In the genomic region with DNA sequence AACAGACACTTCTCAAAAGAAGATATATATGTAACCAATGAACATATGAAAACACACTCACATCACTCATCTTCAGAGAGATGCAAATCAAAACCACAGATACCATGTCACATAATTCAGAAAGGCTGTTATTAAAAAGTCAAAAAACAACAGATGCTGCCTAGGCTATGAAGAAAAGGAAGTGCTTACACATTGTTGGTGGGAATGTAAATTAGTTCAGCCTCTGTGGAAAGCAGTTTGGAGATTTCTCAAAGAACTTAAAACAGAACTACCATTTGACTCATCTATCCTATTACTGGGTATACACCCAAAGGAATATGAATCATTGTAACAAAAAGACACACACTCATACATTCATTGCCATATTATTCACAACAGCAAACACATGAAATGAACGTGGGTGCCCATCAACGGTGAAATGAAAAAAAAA, we compare ENCODE assay signal across 1 cellular context.
TF ChIP-seq lines count a peak whose summit lies in the region.

No MANE protein-coding gene starts in this region.

TF ChIP-seq in GM12878, 131 proteins besides CTCF, POLR2A, EP300 and RAD21 (continued from another document and continues in another):
- TF ChIP-seq BRCA1 (IDR thresholded peaks at IDR 0.05; ENCODE audit: low read depth, low read length), result no peak
- no peak for TF ChIP-seq BCLAF1 (IDR thresholded peaks at IDR 0.05)
- no peak for TF ChIP-seq PAX8 (IDR thresholded peaks at IDR 0.05)
- TF ChIP-seq TBL1XR1 (IDR thresholded peaks at IDR 0.05; ENCODE audit: low read depth, low read length), result no peak
- no peak for TF ChIP-seq JUND (IDR thresholded peaks at IDR 0.05; ENCODE audit: low read depth, low read length)
- TF ChIP-seq CBX5 (IDR thresholded peaks at IDR 0.05; ENCODE audit: low read depth), result peak; percentile 86; the same call in 1 of the 2 replicates
- no peak for TF ChIP-seq CBX3 (IDR thresholded peaks at IDR 0.05; ENCODE audit: borderline replicate concordance, low read depth)
- TF ChIP-seq ATF2 (IDR thresholded peaks at IDR 0.05; ENCODE audit: low read length), result peak; percentile 97
- TF ChIP-seq JUNB (IDR thresholded peaks at IDR 0.05), result peak; percentile 95
- peak; percentile 64 for TF ChIP-seq PBX3 (IDR thresholded peaks at IDR 0.05; ENCODE audit: insufficient replicate concordance, low read depth, low read length)
- TF ChIP-seq, protein P1, sequence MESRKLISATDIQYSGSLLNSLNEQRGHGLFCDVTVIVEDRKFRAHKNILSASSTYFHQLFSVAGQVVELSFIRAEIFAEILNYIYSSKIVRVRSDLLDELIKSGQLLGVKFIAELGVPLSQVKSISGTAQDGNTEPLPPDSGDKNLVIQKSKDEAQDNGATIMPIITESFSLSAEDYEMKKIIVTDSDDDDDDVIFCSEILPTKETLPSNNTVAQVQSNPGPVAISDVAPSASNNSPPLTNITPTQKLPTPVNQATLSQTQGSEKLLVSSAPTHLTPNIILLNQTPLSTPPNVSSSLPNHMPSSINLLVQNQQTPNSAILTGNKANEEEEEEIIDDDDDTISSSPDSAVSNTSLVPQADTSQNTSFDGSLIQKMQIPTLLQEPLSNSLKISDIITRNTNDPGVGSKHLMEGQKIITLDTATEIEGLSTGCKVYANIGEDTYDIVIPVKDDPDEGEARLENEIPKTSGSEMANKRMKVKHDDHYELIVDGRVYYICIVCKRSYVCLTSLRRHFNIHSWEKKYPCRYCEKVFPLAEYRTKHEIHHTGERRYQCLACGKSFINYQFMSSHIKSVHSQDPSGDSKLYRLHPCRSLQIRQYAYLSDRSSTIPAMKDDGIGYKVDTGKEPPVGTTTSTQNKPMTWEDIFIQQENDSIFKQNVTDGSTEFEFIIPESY (IDR thresholded peaks at IDR 0.05), result no peak
- no peak for TF ChIP-seq HDAC2 (IDR thresholded peaks at IDR 0.05)
- TF ChIP-seq, protein P2, sequence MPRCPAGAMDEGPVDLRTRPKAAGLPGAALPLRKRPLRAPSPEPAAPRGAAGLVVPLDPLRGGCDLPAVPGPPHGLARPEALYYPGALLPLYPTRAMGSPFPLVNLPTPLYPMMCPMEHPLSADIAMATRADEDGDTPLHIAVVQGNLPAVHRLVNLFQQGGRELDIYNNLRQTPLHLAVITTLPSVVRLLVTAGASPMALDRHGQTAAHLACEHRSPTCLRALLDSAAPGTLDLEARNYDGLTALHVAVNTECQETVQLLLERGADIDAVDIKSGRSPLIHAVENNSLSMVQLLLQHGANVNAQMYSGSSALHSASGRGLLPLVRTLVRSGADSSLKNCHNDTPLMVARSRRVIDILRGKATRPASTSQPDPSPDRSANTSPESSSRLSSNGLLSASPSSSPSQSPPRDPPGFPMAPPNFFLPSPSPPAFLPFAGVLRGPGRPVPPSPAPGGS (IDR thresholded peaks at IDR 0.05; ENCODE audit: borderline replicate concordance, insufficient read depth, low read depth, low read length, poor library complexity, severe bottlenecking), result peak; percentile 96
- TF ChIP-seq SIX5 (IDR thresholded peaks at IDR 0.05; ENCODE audit: low read depth, low read length, severe bottlenecking), result no peak
- peak; percentile 81 for TF ChIP-seq CREM (IDR thresholded peaks at IDR 0.05; ENCODE audit: low read depth)
- no peak for TF ChIP-seq FOS (IDR thresholded peaks at IDR 0.05; ENCODE audit: borderline replicate concordance, extremely low read depth, insufficient read length)
- TF ChIP-seq CHD1 (IDR thresholded peaks at IDR 0.05; ENCODE audit: low read depth, low read length), result no peak
- TF ChIP-seq RFX5 (IDR thresholded peaks at IDR 0.05; ENCODE audit: low read depth, low read length), result no peak
- TF ChIP-seq IKZF2 (IDR thresholded peaks at IDR 0.05), result peak; percentile 86 to 89
- no peak for TF ChIP-seq KDM1A (IDR thresholded peaks at IDR 0.05; ENCODE audit: borderline replicate concordance)
- TF ChIP-seq, protein P3, sequence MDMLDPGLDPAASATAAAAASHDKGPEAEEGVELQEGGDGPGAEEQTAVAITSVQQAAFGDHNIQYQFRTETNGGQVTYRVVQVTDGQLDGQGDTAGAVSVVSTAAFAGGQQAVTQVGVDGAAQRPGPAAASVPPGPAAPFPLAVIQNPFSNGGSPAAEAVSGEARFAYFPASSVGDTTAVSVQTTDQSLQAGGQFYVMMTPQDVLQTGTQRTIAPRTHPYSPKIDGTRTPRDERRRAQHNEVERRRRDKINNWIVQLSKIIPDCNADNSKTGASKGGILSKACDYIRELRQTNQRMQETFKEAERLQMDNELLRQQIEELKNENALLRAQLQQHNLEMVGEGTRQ (IDR thresholded peaks at IDR 0.05; ENCODE audit: borderline replicate concordance, low read depth, low read length), result no peak
- TF ChIP-seq MEF2A (IDR thresholded peaks at IDR 0.05; ENCODE audit: insufficient read depth, low read depth, low read length), result peak; percentile 87
- TF ChIP-seq, protein P4, sequence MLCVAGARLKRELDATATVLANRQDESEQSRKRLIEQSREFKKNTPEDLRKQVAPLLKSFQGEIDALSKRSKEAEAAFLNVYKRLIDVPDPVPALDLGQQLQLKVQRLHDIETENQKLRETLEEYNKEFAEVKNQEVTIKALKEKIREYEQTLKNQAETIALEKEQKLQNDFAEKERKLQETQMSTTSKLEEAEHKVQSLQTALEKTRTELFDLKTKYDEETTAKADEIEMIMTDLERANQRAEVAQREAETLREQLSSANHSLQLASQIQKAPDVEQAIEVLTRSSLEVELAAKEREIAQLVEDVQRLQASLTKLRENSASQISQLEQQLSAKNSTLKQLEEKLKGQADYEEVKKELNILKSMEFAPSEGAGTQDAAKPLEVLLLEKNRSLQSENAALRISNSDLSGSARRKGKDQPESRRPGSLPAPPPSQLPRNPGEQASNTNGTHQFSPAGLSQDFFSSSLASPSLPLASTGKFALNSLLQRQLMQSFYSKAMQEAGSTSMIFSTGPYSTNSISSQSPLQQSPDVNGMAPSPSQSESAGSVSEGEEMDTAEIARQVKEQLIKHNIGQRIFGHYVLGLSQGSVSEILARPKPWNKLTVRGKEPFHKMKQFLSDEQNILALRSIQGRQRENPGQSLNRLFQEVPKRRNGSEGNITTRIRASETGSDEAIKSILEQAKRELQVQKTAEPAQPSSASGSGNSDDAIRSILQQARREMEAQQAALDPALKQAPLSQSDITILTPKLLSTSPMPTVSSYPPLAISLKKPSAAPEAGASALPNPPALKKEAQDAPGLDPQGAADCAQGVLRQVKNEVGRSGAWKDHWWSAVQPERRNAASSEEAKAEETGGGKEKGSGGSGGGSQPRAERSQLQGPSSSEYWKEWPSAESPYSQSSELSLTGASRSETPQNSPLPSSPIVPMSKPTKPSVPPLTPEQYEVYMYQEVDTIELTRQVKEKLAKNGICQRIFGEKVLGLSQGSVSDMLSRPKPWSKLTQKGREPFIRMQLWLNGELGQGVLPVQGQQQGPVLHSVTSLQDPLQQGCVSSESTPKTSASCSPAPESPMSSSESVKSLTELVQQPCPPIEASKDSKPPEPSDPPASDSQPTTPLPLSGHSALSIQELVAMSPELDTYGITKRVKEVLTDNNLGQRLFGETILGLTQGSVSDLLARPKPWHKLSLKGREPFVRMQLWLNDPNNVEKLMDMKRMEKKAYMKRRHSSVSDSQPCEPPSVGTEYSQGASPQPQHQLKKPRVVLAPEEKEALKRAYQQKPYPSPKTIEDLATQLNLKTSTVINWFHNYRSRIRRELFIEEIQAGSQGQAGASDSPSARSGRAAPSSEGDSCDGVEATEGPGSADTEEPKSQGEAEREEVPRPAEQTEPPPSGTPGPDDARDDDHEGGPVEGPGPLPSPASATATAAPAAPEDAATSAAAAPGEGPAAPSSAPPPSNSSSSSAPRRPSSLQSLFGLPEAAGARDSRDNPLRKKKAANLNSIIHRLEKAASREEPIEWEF (IDR thresholded peaks at IDR 0.05; ENCODE audit: insufficient replicate concordance, low read depth, low read length), result no peak
- peak; percentile 95 for TF ChIP-seq NFIC (IDR thresholded peaks at IDR 0.05; ENCODE audit: low read depth, low read length)
- TF ChIP-seq, protein P5, sequence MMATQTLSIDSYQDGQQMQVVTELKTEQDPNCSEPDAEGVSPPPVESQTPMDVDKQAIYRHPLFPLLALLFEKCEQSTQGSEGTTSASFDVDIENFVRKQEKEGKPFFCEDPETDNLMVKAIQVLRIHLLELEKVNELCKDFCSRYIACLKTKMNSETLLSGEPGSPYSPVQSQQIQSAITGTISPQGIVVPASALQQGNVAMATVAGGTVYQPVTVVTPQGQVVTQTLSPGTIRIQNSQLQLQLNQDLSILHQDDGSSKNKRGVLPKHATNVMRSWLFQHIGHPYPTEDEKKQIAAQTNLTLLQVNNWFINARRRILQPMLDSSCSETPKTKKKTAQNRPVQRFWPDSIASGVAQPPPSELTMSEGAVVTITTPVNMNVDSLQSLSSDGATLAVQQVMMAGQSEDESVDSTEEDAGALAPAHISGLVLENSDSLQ (IDR thresholded peaks at IDR 0.05), result peak; percentile 84
- TF ChIP-seq POLR2AphosphoS2 (IDR thresholded peaks at IDR 0.05; ENCODE audit: low read depth, low read length), result no peak
- TF ChIP-seq STAT3 (IDR thresholded peaks at IDR 0.05; ENCODE audit: low read depth, low read length), result no peak
- peak; percentile 82 for TF ChIP-seq SPI1 (IDR thresholded peaks at IDR 0.05; ENCODE audit: borderline replicate concordance, insufficient read depth, low read depth, low read length)
- TF ChIP-seq IKZF1 (conservative IDR thresholded peaks at IDR 0.05), result peak; percentile 48
- TF ChIP-seq RAD51 (IDR thresholded peaks at IDR 0.05), result no peak
- TF ChIP-seq, protein P6, sequence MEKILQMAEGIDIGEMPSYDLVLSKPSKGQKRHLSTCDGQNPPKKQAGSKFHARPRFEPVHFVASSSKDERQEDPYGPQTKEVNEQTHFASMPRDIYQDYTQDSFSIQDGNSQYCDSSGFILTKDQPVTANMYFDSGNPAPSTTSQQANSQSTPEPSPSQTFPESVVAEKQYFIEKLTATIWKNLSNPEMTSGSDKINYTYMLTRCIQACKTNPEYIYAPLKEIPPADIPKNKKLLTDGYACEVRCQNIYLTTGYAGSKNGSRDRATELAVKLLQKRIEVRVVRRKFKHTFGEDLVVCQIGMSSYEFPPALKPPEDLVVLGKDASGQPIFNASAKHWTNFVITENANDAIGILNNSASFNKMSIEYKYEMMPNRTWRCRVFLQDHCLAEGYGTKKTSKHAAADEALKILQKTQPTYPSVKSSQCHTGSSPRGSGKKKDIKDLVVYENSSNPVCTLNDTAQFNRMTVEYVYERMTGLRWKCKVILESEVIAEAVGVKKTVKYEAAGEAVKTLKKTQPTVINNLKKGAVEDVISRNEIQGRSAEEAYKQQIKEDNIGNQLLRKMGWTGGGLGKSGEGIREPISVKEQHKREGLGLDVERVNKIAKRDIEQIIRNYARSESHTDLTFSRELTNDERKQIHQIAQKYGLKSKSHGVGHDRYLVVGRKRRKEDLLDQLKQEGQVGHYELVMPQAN (conservative IDR thresholded peaks at IDR 0.05), result no peak
- TF ChIP-seq NFYA (IDR thresholded peaks at IDR 0.05; ENCODE audit: borderline replicate concordance, low read depth, low read length), result no peak
- TF ChIP-seq NBN (IDR thresholded peaks at IDR 0.05), result no peak
- TF ChIP-seq SUZ12 (IDR thresholded peaks at IDR 0.05; ENCODE audit: unreplicated experiment), result no peak
- TF ChIP-seq CREB1 (IDR thresholded peaks at IDR 0.05; ENCODE audit: low read depth), result peak; percentile 15; the same call in 1 of the 2 replicates
